ENCODE assay signal across 1 cellular context in genomic region chr6:107822154-107823046, GRCh38.
TF ChIP-seq lines count a peak whose summit lies in the region.

No MANE protein-coding gene starts in this region.

TF ChIP-seq in GM12878, 131 proteins besides CTCF, POLR2A, EP300 and RAD21 (continued from another document):
- TF ChIP-seq ELK1 (IDR thresholded peaks at IDR 0.05; ENCODE audit: low read depth, low read length) (no peak), IRF5 (IDR thresholded peaks at IDR 0.05; ENCODE audit: borderline replicate concordance) (no peak), SREBF1 (IDR thresholded peaks at IDR 0.05; ENCODE audit: low read length) (no peak), TARDBP (IDR thresholded peaks at IDR 0.05; ENCODE audit: borderline replicate concordance) (no peak), PAX5 (IDR thresholded peaks at IDR 0.05; ENCODE audit: borderline replicate concordance, low read depth, low read length) (no peak), ZNF687 (IDR thresholded peaks at IDR 0.05) (no peak), HCFC1 (IDR thresholded peaks at IDR 0.05; ENCODE audit: low read length) (no peak), SP1 (IDR thresholded peaks at IDR 0.05; ENCODE audit: low read depth, low read length) (no peak), TAF1 (IDR thresholded peaks at IDR 0.05; ENCODE audit: borderline replicate concordance, low read depth, low read length) (no peak), ATF3 (IDR thresholded peaks at IDR 0.05; ENCODE audit: borderline replicate concordance, extremely low read depth, low read depth, low read length) (no peak), HDGF (IDR thresholded peaks at IDR 0.05) (no peak), EZH2 (IDR thresholded peaks at IDR 0.05; ENCODE audit: borderline replicate concordance, control insufficient read depth, low read depth, low read length) (no peak), STAT1 (conservative IDR thresholded peaks at IDR 0.05) (no peak), TCF3 (IDR thresholded peaks at IDR 0.05; ENCODE audit: borderline replicate concordance, insufficient read depth, low read depth, low read length) (no peak)
